Comparison of ENCODE assay signal across 25 cellular contexts in genomic region chr6:83921315-83921714, GRCh38.
"Had no signal": no experiment of that assay in that cellular context is flagged by ENCODE, and none has a peak within 500 bp of the region (broad histone marks: within the 10 kb centered on the region; RNA-seq: fewer than 3 reads in every experiment).

No MANE protein-coding gene starts in this region.

- H3K27me3 Mint-ChIP-seq: activated B cell treated with CpG ODN at 0.5 μM for 24 hours; activated CD4-positive, alpha-beta T cell treated with anti-CD3 and anti-CD28 coated beads, Interleukin-2, amount 10 ng/mL, durations not matched to agents 24 days and 14 days; activated CD8-positive, alpha-beta memory T cell treated with anti-CD3 and anti-CD28 coated beads, Interleukin-2, amount 10 ng/mL, durations not matched to agents 7 days and 5 days; activated naive CD8-positive, alpha-beta T cell treated with anti-CD3 and anti-CD28 coated beads, Interleukin-2, amount 50 U/mL, for 24 hours had no signal

- H3K36me3 ChIP-seq: SJSA1 had no signal

- ATAC-seq: activated CD8-positive, alpha-beta memory T cell treated with anti-CD3 and anti-CD28 coated beads, Interleukin-2, amount 10 ng/mL, durations not matched to agents 7 days and 5 days; activated naive CD4-positive, alpha-beta T cell treated with anti-CD3 and anti-CD28 coated beads, Interleukin-2, amount 50 U/mL, for 72 hours; activated naive CD8-positive, alpha-beta T cell treated with anti-CD3 and anti-CD28 coated beads, Interleukin-2, amount 50 U/mL, for 24 hours; activated T-cell treated with anti-CD3 and anti-CD28 coated beads, Interleukin-2, amount 50 U/mL, for 4 hours; body of pancreas had no signal

- H3K9me3 Mint-ChIP-seq: activated B cell treated with CpG ODN at 0.5 μM for 24 hours; activated CD4-positive, alpha-beta T cell treated with anti-CD3 and anti-CD28 coated beads, Interleukin-2, amount 10 ng/mL, durations not matched to agents 24 days and 14 days; activated naive CD8-positive, alpha-beta T cell treated with anti-CD3 and anti-CD28 coated beads, Interleukin-2, amount 50 U/mL, for 24 hours; activated T-cell treated with anti-CD3 and anti-CD28 coated beads, Interleukin-2, amount 50 U/mL, for 4 hours; T-helper 1 cell treated with Interleukin-12 subunit alpha and Interleukin-12 subunit beta and Interleukin-4 antibody, amounts not matched to agents 30 μg/mL and 1 μg/mL, for 36 hours had no signal

- H3K27ac Mint-ChIP-seq: activated B cell treated with CpG ODN at 0.5 μM for 24 hours; activated CD4-positive, alpha-beta T cell treated with anti-CD3 and anti-CD28 coated beads, Interleukin-2, amount 10 ng/mL, durations not matched to agents 24 days and 14 days; activated CD8-positive, alpha-beta memory T cell treated with anti-CD3 and anti-CD28 coated beads, Interleukin-2, amount 10 ng/mL, durations not matched to agents 7 days and 5 days; activated naive CD4-positive, alpha-beta T cell treated with anti-CD3 and anti-CD28 coated beads, Interleukin-2, amount 50 U/mL, for 72 hours; activated naive CD8-positive, alpha-beta T cell treated with anti-CD3 and anti-CD28 coated beads, Interleukin-2, amount 50 U/mL, for 24 hours; T-helper 1 cell treated with Interleukin-12 subunit alpha and Interleukin-12 subunit beta and Interleukin-4 antibody, amounts not matched to agents 30 μg/mL and 1 μg/mL, for 36 hours had no signal

- H3K9me3 ChIP-seq: ascending aorta, body of pancreas, SJSA1 had no signal

- H3K27ac ChIP-seq: ascending aorta, body of pancreas, SJSA1 had no signal

- H3K4me3 Mint-ChIP-seq: activated B cell treated with CpG ODN at 0.5 μM for 24 hours; activated CD4-positive, alpha-beta T cell treated with anti-CD3 and anti-CD28 coated beads, Interleukin-2, amount 10 ng/mL, durations not matched to agents 24 days and 14 days; activated CD8-positive, alpha-beta memory T cell treated with anti-CD3 and anti-CD28 coated beads, Interleukin-2, amount 10 ng/mL, durations not matched to agents 7 days and 5 days; activated naive CD8-positive, alpha-beta T cell treated with anti-CD3 and anti-CD28 coated beads, Interleukin-2, amount 50 U/mL, for 24 hours; activated T-cell treated with anti-CD3 and anti-CD28 coated beads, Interleukin-2, amount 50 U/mL, for 4 hours; T-helper 1 cell treated with Interleukin-12 subunit alpha and Interleukin-12 subunit beta and Interleukin-4 antibody, amounts not matched to agents 30 μg/mL and 1 μg/mL, for 36 hours had no signal

- H3K4me1 Mint-ChIP-seq: activated CD4-positive, alpha-beta T cell treated with anti-CD3 and anti-CD28 coated beads, Interleukin-2, amount 10 ng/mL, durations not matched to agents 24 days and 14 days; activated naive CD8-positive, alpha-beta T cell treated with anti-CD3 and anti-CD28 coated beads, Interleukin-2, amount 50 U/mL, for 24 hours had no signal

- DNase-seq: activated B cell treated with CpG ODN at 0.5 μM for 24 hours; activated CD4-positive, alpha-beta T cell treated with anti-CD3 and anti-CD28 coated beads for 1 hour; activated CD4-positive, alpha-beta T cell treated with anti-CD3 and anti-CD28 coated beads, Interleukin-2, amount 10 ng/mL, durations not matched to agents 24 days and 14 days; activated CD4-positive, alpha-beta T cell treated with anti-CD3 and anti-CD28 coated beads, Interleukin-2, amount 50 U/mL, for 48 hours; activated CD8-positive, alpha-beta memory T cell treated with anti-CD3 and anti-CD28 coated beads, Interleukin-2, amount 10 ng/mL, durations not matched to agents 7 days and 5 days; activated effector memory CD4-positive, alpha-beta T cell treated with anti-CD3 and anti-CD28 coated beads, Interleukin-2, amount 50 U/mL, for 16 hours; activated naive CD4-positive, alpha-beta T cell treated with Interleukin-2 at 50 U/mL for 16 hours; activated naive CD8-positive, alpha-beta T cell treated with anti-CD3 and anti-CD28 coated beads, Interleukin-2, amount 50 U/mL, for 24 hours; activated T-cell treated with anti-CD3 and anti-CD28 coated beads, Interleukin-2, amount 50 U/mL, for 4 hours; amniotic stem cell; body of pancreas; central memory CD4-positive, alpha-beta T cell; Kasumi-1; NCI-H1048; NCI-H1417; NCI-H2029 treated with DMSO at 0.1 percent for 48 hours; NCI-H510A treated with DMSO at 0.1 percent for 48 hours; NCI-H69; SHP77 had no signal

- FAIRE-seq: bronchial epithelial cell, RCC 7860 had no signal

- H3K4me3 ChIP-seq: ascending aorta, body of pancreas, SJSA1 had no signal

- H3K27me3 ChIP-seq: ascending aorta, body of pancreas, SJSA1 had no signal

- H3K4me1 ChIP-seq: body of pancreas, SJSA1 had no signal
